Comparison of ENCODE assay signal across 22 cellular contexts in genomic region chr9:121226186-121226585, GRCh38. TPM values are rescaled to one million over a fixed set of nuclear protein-coding genes. Genes with fewer than 3 reads are reported as not detected.
DNase-seq lines count a peak whose midpoint lies in the region; ATAC-seq and TF ChIP-seq lines count a peak whose summit lies in the region.
"Had no signal": no experiment of that assay in that cellular context is flagged by ENCODE, and none has a peak within 500 bp of the region (broad histone marks: within the 10 kb centered on the region; RNA-seq: fewer than 3 reads in every experiment).

No MANE protein-coding gene starts in this region.

- H3K36me3 ChIP-seq in ovary (no peaks in the 10 kb centered on the region), mucosa of descending colon (ENCODE audit: low read depth) (no peaks in the 10 kb centered on the region), neuronal stem cell (replicated peaks in 1 of 2; ENCODE audit: control insufficient read depth in 2 of 2, insufficient read depth in 2 of 2, low read length in 2 of 2) (no peaks in the 10 kb centered on the region)
- H3K36me3 ChIP-seq: heart right ventricle, MG63 had no signal

- no peak overlapping the region for H3K14ac ChIP-seq in neuronal stem cell (ENCODE audit: low read length)

- TF ChIP-seq CTCF in fibroblast of mammary gland (conservative IDR thresholded peaks at IDR 0.05; ENCODE audit: control insufficient read depth, insufficient read depth, low read depth, low read length) (no peak), ovary (IDR thresholded peaks at IDR 0.05) (no peak), mucosa of descending colon (IDR thresholded peaks at IDR 0.05) (no peak)

- no peak overlapping the region for H3K4ac ChIP-seq in neuronal stem cell (ENCODE audit: low read length)

- TF ChIP-seq POLR2A in ovary (IDR thresholded peaks at IDR 0.05): no peak

- WGBS in ovary, 3 donors: 71 to 84% (median 76%) methylated on average over 2 of the region's 2 CpGs
- no CpG with 5 or more reads among the region's 2 CpGs for WGBS in neuronal stem cell (ENCODE audit: extremely low coverage in 2 of 2, insufficient read length in 2 of 2, insufficient replicate concordance in 1 of 2), 2 donors

- H2BK120ac ChIP-seq in neuronal stem cell (ENCODE audit: low read depth, low read length): no peak overlapping the region

- H3K79me1 ChIP-seq in neuronal stem cell (ENCODE audit: low read depth, low read length): no peaks in the 10 kb centered on the region

- POLR2A ChIA-PET in HEK293T (lab: Yijun Ruan, JAX): interaction anchor here (0.9 to 1.1 kb wide), 2 partner anchors 9 to 25 kb away, joined by 3 to 5 read pairs; partner anchors contain the start of gene RAB14

- no peak overlapping the region for H3K27ac ChIP-seq in ovary
- no peak overlapping the region for H3K27ac ChIP-seq in neuronal stem cell (replicated peaks; ENCODE audit: low read length)
- H3K27ac ChIP-seq: body of pancreas, heart right ventricle, spleen had no signal

- no peak overlapping the region for H4K91ac ChIP-seq in neuronal stem cell (ENCODE audit: low read depth, low read length, poor library complexity)

- TF ChIP-seq EP300 in ovary (IDR thresholded peaks at IDR 0.05): no peak

- H3K9me3 ChIP-seq in ovary (no peaks in the 10 kb centered on the region), mucosa of descending colon (no peaks in the 10 kb centered on the region), neuronal stem cell (replicated peaks in 1 of 2; ENCODE audit: control insufficient read depth in 2 of 2, insufficient read depth in 1 of 2, low read depth in 1 of 2, low read length in 2 of 2) (no peaks in the 10 kb centered on the region)
- H3K9me3 ChIP-seq: body of pancreas, heart right ventricle, MG63, spleen had no signal

- H3K27me3 ChIP-seq in ovary: no peaks in the 10 kb centered on the region
- H3K27me3 ChIP-seq in neuronal stem cell (ENCODE audit: control insufficient read depth in 3 of 3, insufficient read depth in 3 of 3, low read depth in 1 of 3, low read length in 3 of 3): no peaks in the 10 kb centered on the region
- H3K27me3 ChIP-seq: body of pancreas, heart right ventricle, MG63, spleen had no signal

- H2AK5ac ChIP-seq in neuronal stem cell (ENCODE audit: low read depth, low read length): no peak overlapping the region

- H3K4me3 ChIP-seq in fibroblast of mammary gland (ENCODE audit: control insufficient read depth, low read depth, low read length): no peak overlapping the region
- no peak overlapping the region for H3K4me3 ChIP-seq in ovary
- H3K4me3 ChIP-seq in mucosa of descending colon: no peak overlapping the region
- no peak overlapping the region for H3K4me3 ChIP-seq in neuronal stem cell (ENCODE audit: low read length in 2 of 2)
- H3K4me3 ChIP-seq: body of pancreas, heart right ventricle, MG63, spleen had no signal

- H2BK5ac ChIP-seq in neuronal stem cell (ENCODE audit: low read length): no peak overlapping the region

- DNase-seq in Daoy (ENCODE audit: low read depth) (peak; percentile 43), HPDE6-E6E7 (ENCODE audit: extremely low spot score) (peak; percentile 57), fibroblast of mammary gland (ENCODE audit: low read depth) (peak; percentile 49), ovary (no peak), mucosa of descending colon (no peak), neuronal stem cell (ENCODE audit: low spot score) (no peak), HEK293T (ENCODE audit: extremely low spot score) (no peak)
- DNase-seq: activated B cell treated with CpG ODN at 0.5 μM for 24 hours; activated CD4-positive, alpha-beta T cell treated with anti-CD3 and anti-CD28 coated beads, Interleukin-2, amount 50 U/mL, for 1 hour; activated T-cell treated with anti-CD3 and anti-CD28 coated beads, Interleukin-2, amount 50 U/mL, for 4 hours; body of pancreas; effector CD4-positive, alpha-beta T cell; heart right ventricle; KBM-7; MG63; NCI-H2029 treated with DMSO at 0.1 percent for 48 hours; NCI-H774; posterior cingulate gyrus; right cardiac atrium; spleen; T-helper 9 cell had no signal

- H3K23ac ChIP-seq in neuronal stem cell (ENCODE audit: low read depth, low read length, poor library complexity): no peak overlapping the region

- H2AFZ ChIP-seq in neuronal stem cell (ENCODE audit: low read length): no peak overlapping the region

- H3K9ac ChIP-seq in neuronal stem cell (ENCODE audit: low read depth, low read length, poor library complexity): no peak overlapping the region

- ATAC-seq in SK-N-SH treated with all-trans-retinoic acid at 6 μM for 48 hours (peak; percentile 65; the same call in 2 of the 3 replicates), mucosa of descending colon (no peak)
- ATAC-seq: activated T-cell treated with anti-CD3 and anti-CD28 coated beads, Interleukin-2, amount 50 U/mL, for 4 hours; body of pancreas; heart right ventricle; right cardiac atrium had no signal

- H3K18ac ChIP-seq in neuronal stem cell (ENCODE audit: low read length): no peak overlapping the region

- no peak overlapping the region for H3K4me2 ChIP-seq in neuronal stem cell (ENCODE audit: insufficient read depth, low read length, poor library complexity, severe bottlenecking)

- CTCF ChIA-PET in HEK293T (lab: Yijun Ruan, JAX): interaction anchor here (1.4 kb wide), 1 partner anchor 60 kb away, joined by 3 read pairs; no protein-coding TSS in a partner anchor

- H2BK12ac ChIP-seq in neuronal stem cell (ENCODE audit: low read length): no peak overlapping the region

- intact Hi-C loops in ovary (cut with DNase I) (loop anchor here in 1 of 4 donors (5.0 kb wide), 1 partner anchor 166 kb away; no protein-coding TSS in a partner anchor), mucosa of descending colon (cut with DNase I, micrococcal nuclease) (no loop called here)

- no peak overlapping the region for H4K8ac ChIP-seq in neuronal stem cell (ENCODE audit: low read depth, low read length)

- no peak overlapping the region for H2BK15ac ChIP-seq in neuronal stem cell (ENCODE audit: low read length)

- H3K4me1 ChIP-seq in ovary (ENCODE audit: insufficient read depth) (peaks cover 3% of the 10 kb centered on the region), mucosa of descending colon (ENCODE audit: low read depth) (no peaks in the 10 kb centered on the region), neuronal stem cell (ENCODE audit: control insufficient read depth in 2 of 2, insufficient read depth in 1 of 2, low read depth in 1 of 2, low read length in 2 of 2) (no peaks in the 10 kb centered on the region)

TF ChIP-seq in SK-N-SH treated with all-trans-retinoic acid at 6 μM for 48 hours, 23 proteins besides CTCF, POLR2A, EP300 and RAD21 (continues in another document):
- TF ChIP-seq ZFP3 (CRISPR knock-in tag; IDR thresholded peaks at IDR 0.05): no peak
- no peak for TF ChIP-seq TCF4 (CRISPR knock-in tag; IDR thresholded peaks at IDR 0.05; ENCODE audit: borderline replicate concordance)
- TF ChIP-seq PPARA (CRISPR knock-in tag; IDR thresholded peaks at IDR 0.05; ENCODE audit: borderline replicate concordance): no peak
- no peak for TF ChIP-seq CSDC2 (CRISPR knock-in tag; IDR thresholded peaks at IDR 0.05)
- TF ChIP-seq SNAI2 (CRISPR knock-in tag; IDR thresholded peaks at IDR 0.05): no peak
- TF ChIP-seq ARNTL (CRISPR knock-in tag; IDR thresholded peaks at IDR 0.05; ENCODE audit: borderline replicate concordance, low read depth): no peak
- TF ChIP-seq ESRRG (CRISPR knock-in tag; IDR thresholded peaks at IDR 0.05): no peak
- TF ChIP-seq RARB (CRISPR knock-in tag; IDR thresholded peaks at IDR 0.05): no peak

TF ChIP-seq in HEK293T, 16 proteins besides CTCF, POLR2A, EP300 and RAD21:
- TF ChIP-seq PKNOX1 (IDR thresholded peaks at IDR 0.05) (no peak), LEF1 (IDR thresholded peaks at IDR 0.05; ENCODE audit: borderline replicate concordance) (no peak), SP1 (IDR thresholded peaks at IDR 0.05) (no peak), BHLHE40 (IDR thresholded peaks at IDR 0.05; ENCODE audit: borderline replicate concordance) (no peak), FOXK2 (IDR thresholded peaks at IDR 0.05) (no peak), ARNT (IDR thresholded peaks at IDR 0.05) (no peak), CTBP1 (IDR thresholded peaks at IDR 0.05; ENCODE audit: borderline replicate concordance) (no peak), FOXA1 (IDR thresholded peaks at IDR 0.05) (no peak), ELF4 (IDR thresholded peaks at IDR 0.05) (no peak), HDGF (IDR thresholded peaks at IDR 0.05; ENCODE audit: borderline replicate concordance) (no peak), ZNF384 (IDR thresholded peaks at IDR 0.05) (no peak)

RNA-seq across cellular contexts. Expression of gene RAB14, which starts 24.5 kb away (rescaled TPM):
- total RNA-seq in Daoy (2014; rRNA removed; shearing (Covaris generic)): 25.4 and 27.6 TPM in 2 replicates
- total RNA-seq in ovary: 10 to 100 TPM; 22.9 to 64.4 (median 57.1) TPM
- polyA plus RNA-seq in ovary: 10 to 100 TPM; 27.0 to 96.6 TPM
- 10 to 100 TPM; 70.1 to 87.2 (median 76.2) TPM for total RNA-seq in mucosa of descending colon
- 29.6 TPM for polyA plus RNA-seq in neuronal stem cell (2013, experiment 1 of 2)
- polyA plus RNA-seq in neuronal stem cell (2013, experiment 2 of 2): 31.0 TPM

RNA-seq across cellular contexts. Expression of gene GSN, which starts 41.8 kb away (rescaled TPM):
- total RNA-seq in Daoy (2014; rRNA removed; shearing (Covaris generic)): 94.4 and 95.2 TPM in 2 replicates
- 100 to 1,000 TPM; 188 to 706 (median 295) TPM for total RNA-seq in ovary
- polyA plus RNA-seq in ovary: 100 to 1,000 TPM; 370 to 406 TPM
- 100 to 1,000 TPM; 443 to 952 (median 937) TPM for total RNA-seq in mucosa of descending colon
- 29.4 TPM for polyA plus RNA-seq in neuronal stem cell (2013, experiment 1 of 2)
- polyA plus RNA-seq in neuronal stem cell (2013, experiment 2 of 2): 28.1 TPM

Comparison
In these comparisons a context has a peak if more than half of its experiments do, and no peak if none do; other contexts are left out.
1. DNase-seq: peak in Daoy (single experiment), HPDE6-E6E7 (single experiment) and fibroblast of mammary gland (single experiment); none in ovary (0 of 5), mucosa of descending colon (0 of 3), neuronal stem cell (single experiment) and HEK293T (single experiment).